Comparison of ENCODE assay signal across 23 cellular contexts in the genomic region with DNA sequence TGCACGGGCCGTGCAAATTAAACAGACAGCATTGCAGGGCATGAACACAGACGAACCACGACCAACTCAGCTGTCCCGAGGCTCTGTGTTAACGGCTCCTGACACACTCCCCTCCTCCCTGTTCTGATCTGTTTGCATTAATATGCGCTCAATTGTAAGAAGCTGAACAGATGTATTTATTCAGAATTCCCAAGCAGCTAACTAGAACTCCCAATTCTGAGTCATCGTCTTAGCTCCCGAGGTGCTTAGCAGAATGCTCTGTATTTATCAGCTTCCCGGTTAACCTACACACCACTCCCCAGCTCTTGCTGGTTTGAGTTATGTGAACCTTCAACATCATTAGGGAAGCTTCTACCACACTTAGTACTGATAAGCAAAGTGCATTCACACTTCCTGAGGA.
DNase-seq lines count a peak whose midpoint lies in the region; ATAC-seq, FAIRE-seq and TF ChIP-seq lines count a peak whose summit lies in the region.
"Had no signal": no experiment of that assay in that cellular context is flagged by ENCODE, and none has a peak within 500 bp of the region (broad histone marks: within the 10 kb centered on the region; RNA-seq: fewer than 3 reads in every experiment).

No MANE protein-coding gene starts in this region.

- H2AFZ ChIP-seq in astrocyte (ENCODE audit: low read depth, low read length) (no peak overlapping the region), osteoblast (ENCODE audit: low read length) (no peak overlapping the region)
- H2AFZ ChIP-seq: PC-9 had no signal

- peaks cover 11% of the 10 kb centered on the region for H3K9me3 Mint-ChIP-seq in astrocyte (ENCODE audit: unreplicated experiment)

- no peak for FAIRE-seq in astrocyte (lab: Jason Lieb, UNC)

- H3K79me2 ChIP-seq in astrocyte (ENCODE audit: insufficient read depth, low read length) (no peaks in the 10 kb centered on the region), osteoblast (ENCODE audit: insufficient read depth, low read length) (no peaks in the 10 kb centered on the region)

- no peak overlapping the region for H3K4me3 ChIP-seq in left ventricle myocardium inferior
- no peak overlapping the region for H3K4me3 ChIP-seq in astrocyte (ENCODE audit: insufficient read depth, low read depth, low read length)
- no peak overlapping the region for H3K4me3 ChIP-seq in osteoblast (ENCODE audit: insufficient read depth, low read length)
- H3K4me3 ChIP-seq: PC-9, SJSA1 had no signal

- H3K27me3 Mint-ChIP-seq in astrocyte (ENCODE audit: low read depth, unreplicated experiment) = peaks cover under 1% of the 10 kb centered on the region
- H3K27me3 Mint-ChIP-seq: CD4-positive, CD25-positive, alpha-beta regulatory T cell had no signal

- H3K4me2 ChIP-seq in astrocyte (ENCODE audit: low read length) (peak overlapping the region; percentile 18), osteoblast (ENCODE audit: insufficient read depth, low read length) (no peak overlapping the region)
- H3K4me2 ChIP-seq: KMS-11, PC-9 had no signal

- peak; percentile 30 for DNase-seq in Right ventricle myocardium inferior (ENCODE audit: missing footprints)
- no peak for DNase-seq in left ventricle myocardium inferior
- DNase-seq in astrocyte (ENCODE audit: low read depth) = peak; percentile 44
- DNase-seq in osteoblast (ENCODE audit: insufficient read length, low spot score, missing footprints) = peak; percentile 67
- no peak for DNase-seq in EL
- DNase-seq in mucosa of gallbladder (ENCODE audit: low spot score) = no peak
- DNase-seq: 8988T; CD4-positive, CD25-positive, alpha-beta regulatory T cell; COR-L47; DMS 273 treated with DMSO at 0.1 percent for 48 hours; DND-41; GDM1; GOT3; NCI-H1417; NCI-H187; NCI-H2107; NCI-H2227 treated with DMSO at 0.1 percent for 48 hours; NCI-H510A treated with DMSO at 0.1 percent for 48 hours; PC-9 had no signal

- no peak overlapping the region for H3K27ac Mint-ChIP-seq in astrocyte (ENCODE audit: unreplicated experiment)
- H3K27ac Mint-ChIP-seq: CD4-positive, CD25-positive, alpha-beta regulatory T cell had no signal

- ATAC-seq in Right ventricle myocardium inferior = no peak
- no peak for ATAC-seq in HG02970 (IDR thresholded peaks at IDR 0.05; ENCODE audit: low FRiP score, unreplicated experiment)
- ATAC-seq in HG02763 (IDR thresholded peaks at IDR 0.05; ENCODE audit: unreplicated experiment) = no peak

- H3K4me1 Mint-ChIP-seq in astrocyte (ENCODE audit: low read depth, unreplicated experiment) = no peaks in the 10 kb centered on the region
- H3K4me1 Mint-ChIP-seq: CD4-positive, CD25-positive, alpha-beta regulatory T cell had no signal

- intact Hi-C loops in Right ventricle myocardium inferior (cut with DNase I) = no loop called here
- intact Hi-C loops in left ventricle myocardium inferior (cut with micrococcal nuclease) = no loop called here

- peaks cover 79% of the 10 kb centered on the region for H3K27me3 ChIP-seq in left ventricle myocardium inferior (ENCODE audit: low read depth)
- H3K27me3 ChIP-seq in astrocyte (ENCODE audit: insufficient read depth, low read length) = no peaks in the 10 kb centered on the region
- no peaks in the 10 kb centered on the region for H3K27me3 ChIP-seq in osteoblast (ENCODE audit: insufficient read depth, low read length)
- H3K27me3 ChIP-seq: SJSA1 had no signal

- H3K36me3 ChIP-seq in left ventricle myocardium inferior (no peaks in the 10 kb centered on the region), astrocyte (ENCODE audit: insufficient read depth, low read length) (no peaks in the 10 kb centered on the region), osteoblast (ENCODE audit: insufficient read depth, low read length) (no peaks in the 10 kb centered on the region)
- H3K36me3 ChIP-seq: SJSA1 had no signal

- H3K9ac ChIP-seq in astrocyte (ENCODE audit: low read length) = no peak overlapping the region
- H3K9ac ChIP-seq: KMS-11 had no signal

- no peak overlapping the region for H3K4me3 Mint-ChIP-seq in astrocyte (ENCODE audit: unreplicated experiment)

- H3K27ac ChIP-seq in left ventricle myocardium inferior (replicated peaks) (no peak overlapping the region), astrocyte (ENCODE audit: low read depth, low read length) (no peak overlapping the region), osteoblast (ENCODE audit: low read depth, low read length) (no peak overlapping the region)
- H3K27ac ChIP-seq: KMS-11, PC-9, SJSA1 had no signal

- H3K4me1 ChIP-seq in left ventricle myocardium inferior = no peaks in the 10 kb centered on the region
- H3K4me1 ChIP-seq in astrocyte (ENCODE audit: insufficient read depth, low read length) = peaks cover 4% of the 10 kb centered on the region
- no peaks in the 10 kb centered on the region for H3K4me1 ChIP-seq in osteoblast (ENCODE audit: insufficient read depth, low read length)
- H3K4me1 ChIP-seq: SJSA1 had no signal

- H3K36me3 Mint-ChIP-seq in astrocyte (ENCODE audit: low read depth, unreplicated experiment) = no peaks in the 10 kb centered on the region
- H3K36me3 Mint-ChIP-seq: CD4-positive, CD25-positive, alpha-beta regulatory T cell had no signal

- H4K20me1 ChIP-seq in astrocyte (ENCODE audit: insufficient read depth, low read length) (no peaks in the 10 kb centered on the region), osteoblast (ENCODE audit: insufficient read depth, low read length) (no peaks in the 10 kb centered on the region)

- peaks cover 5% of the 10 kb centered on the region for H3K9me3 ChIP-seq in left ventricle myocardium inferior (replicated peaks)
- H3K9me3 ChIP-seq in astrocyte (ENCODE audit: insufficient read depth, low read depth, low read length) = no peaks in the 10 kb centered on the region
- no peaks in the 10 kb centered on the region for H3K9me3 ChIP-seq in osteoblast (ENCODE audit: low read depth, low read length)
- H3K9me3 ChIP-seq: SJSA1 had no signal

- TF ChIP-seq CTCF in left ventricle myocardium inferior (IDR thresholded peaks at IDR 0.05; ENCODE audit: borderline replicate concordance) (no peak), astrocyte (IDR thresholded peaks at IDR 0.05; ENCODE audit: insufficient read depth, low read depth, low read length) (no peak), osteoblast (IDR thresholded peaks at IDR 0.05; ENCODE audit: extremely low read depth, low read depth, low read length) (no peak)

Comparison
In these comparisons a context has a peak if more than half of its experiments do, and no peak if none do; other contexts are left out.
1. DNase-seq: peak in Right ventricle myocardium inferior (single experiment), astrocyte (single experiment) and osteoblast (single experiment); none in left ventricle myocardium inferior (single experiment), EL (single experiment) and mucosa of gallbladder (single experiment).